In the genomic region with DNA sequence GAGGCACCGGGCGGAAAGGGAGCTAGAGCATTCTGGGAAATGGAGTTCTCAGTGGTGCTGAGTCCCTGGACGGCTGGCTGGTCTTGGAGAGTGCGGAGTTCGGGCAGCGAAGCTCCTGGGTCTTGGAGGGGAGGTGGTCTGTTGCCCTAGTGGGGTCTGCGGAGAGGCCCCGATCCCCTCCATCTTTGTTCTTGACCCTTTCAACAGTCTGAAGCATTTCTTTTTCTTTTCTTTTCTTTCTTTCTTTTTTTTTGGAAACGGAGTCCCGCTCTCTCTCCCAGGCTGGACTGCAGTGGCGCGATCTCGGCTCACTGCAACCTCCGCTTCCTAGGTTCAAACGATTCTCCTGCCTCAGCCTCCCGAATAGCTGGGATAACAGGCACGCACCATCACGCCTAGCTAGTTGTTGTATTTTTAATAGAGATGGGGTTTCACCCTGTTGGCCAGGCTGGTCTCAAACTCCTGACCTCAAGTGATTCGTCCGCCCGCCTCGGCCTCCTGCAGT, we compare ENCODE assay signal across 2 cellular contexts.
TF ChIP-seq lines count a peak whose summit lies in the region.

No MANE protein-coding gene starts in this region.

TF ChIP-seq in SK-N-SH, 30 proteins besides CTCF, POLR2A, EP300 and RAD21 (continued from another document):
- TF ChIP-seq, protein P1, sequence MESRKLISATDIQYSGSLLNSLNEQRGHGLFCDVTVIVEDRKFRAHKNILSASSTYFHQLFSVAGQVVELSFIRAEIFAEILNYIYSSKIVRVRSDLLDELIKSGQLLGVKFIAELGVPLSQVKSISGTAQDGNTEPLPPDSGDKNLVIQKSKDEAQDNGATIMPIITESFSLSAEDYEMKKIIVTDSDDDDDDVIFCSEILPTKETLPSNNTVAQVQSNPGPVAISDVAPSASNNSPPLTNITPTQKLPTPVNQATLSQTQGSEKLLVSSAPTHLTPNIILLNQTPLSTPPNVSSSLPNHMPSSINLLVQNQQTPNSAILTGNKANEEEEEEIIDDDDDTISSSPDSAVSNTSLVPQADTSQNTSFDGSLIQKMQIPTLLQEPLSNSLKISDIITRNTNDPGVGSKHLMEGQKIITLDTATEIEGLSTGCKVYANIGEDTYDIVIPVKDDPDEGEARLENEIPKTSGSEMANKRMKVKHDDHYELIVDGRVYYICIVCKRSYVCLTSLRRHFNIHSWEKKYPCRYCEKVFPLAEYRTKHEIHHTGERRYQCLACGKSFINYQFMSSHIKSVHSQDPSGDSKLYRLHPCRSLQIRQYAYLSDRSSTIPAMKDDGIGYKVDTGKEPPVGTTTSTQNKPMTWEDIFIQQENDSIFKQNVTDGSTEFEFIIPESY (IDR thresholded peaks at IDR 0.05; ENCODE audit: borderline replicate concordance, low read depth): 0 out of 2 replicates have a peak, but pooled peaks have one; percentile 65
- TF ChIP-seq GABPA (IDR thresholded peaks at IDR 0.05; ENCODE audit: low read depth) (no peak), FOSL2 (IDR thresholded peaks at IDR 0.05; ENCODE audit: borderline replicate concordance, low read depth) (no peak)

TF ChIP-seq in SK-N-SH treated with all-trans-retinoic acid at 6 μM for 48 hours, 23 proteins besides CTCF, POLR2A, EP300 and RAD21 (continued from another document):
- TF ChIP-seq, protein P2, sequence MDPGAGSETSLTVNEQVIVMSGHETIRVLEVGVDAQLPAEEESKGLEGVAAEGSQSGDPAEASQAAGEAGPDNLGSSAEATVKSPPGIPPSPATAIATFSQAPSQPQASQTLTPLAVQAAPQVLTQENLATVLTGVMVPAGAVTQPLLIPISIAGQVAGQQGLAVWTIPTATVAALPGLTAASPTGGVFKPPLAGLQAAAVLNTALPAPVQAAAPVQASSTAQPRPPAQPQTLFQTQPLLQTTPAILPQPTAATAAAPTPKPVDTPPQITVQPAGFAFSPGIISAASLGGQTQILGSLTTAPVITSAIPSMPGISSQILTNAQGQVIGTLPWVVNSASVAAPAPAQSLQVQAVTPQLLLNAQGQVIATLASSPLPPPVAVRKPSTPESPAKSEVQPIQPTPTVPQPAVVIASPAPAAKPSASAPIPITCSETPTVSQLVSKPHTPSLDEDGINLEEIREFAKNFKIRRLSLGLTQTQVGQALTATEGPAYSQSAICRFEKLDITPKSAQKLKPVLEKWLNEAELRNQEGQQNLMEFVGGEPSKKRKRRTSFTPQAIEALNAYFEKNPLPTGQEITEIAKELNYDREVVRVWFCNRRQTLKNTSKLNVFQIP (CRISPR knock-in tag; IDR thresholded peaks at IDR 0.05; ENCODE audit: borderline replicate concordance, low read depth): no peak
- no peak for TF ChIP-seq ARNTL (CRISPR knock-in tag; IDR thresholded peaks at IDR 0.05; ENCODE audit: borderline replicate concordance, low read depth)
- no peak for TF ChIP-seq ISL1 (CRISPR knock-in tag; IDR thresholded peaks at IDR 0.05)
- no peak for TF ChIP-seq RARB (CRISPR knock-in tag; IDR thresholded peaks at IDR 0.05)
- TF ChIP-seq SNAI2 (CRISPR knock-in tag; IDR thresholded peaks at IDR 0.05): no peak
- TF ChIP-seq GLIS3 (CRISPR knock-in tag; IDR thresholded peaks at IDR 0.05): no peak
- no peak for TF ChIP-seq PPARA (CRISPR knock-in tag; IDR thresholded peaks at IDR 0.05; ENCODE audit: borderline replicate concordance)
- no peak for TF ChIP-seq BACH2 (CRISPR knock-in tag; IDR thresholded peaks at IDR 0.05; ENCODE audit: borderline replicate concordance)
- no peak for TF ChIP-seq ZNF8 (CRISPR knock-in tag; IDR thresholded peaks at IDR 0.05)
- no peak for TF ChIP-seq TOX (CRISPR knock-in tag; IDR thresholded peaks at IDR 0.05; ENCODE audit: borderline replicate concordance)
- no peak for TF ChIP-seq OSR1 (CRISPR knock-in tag; IDR thresholded peaks at IDR 0.05)
- TF ChIP-seq ZC3H10 (CRISPR knock-in tag; IDR thresholded peaks at IDR 0.05): no peak
